Comparison of ENCODE assay signal across 16 cellular contexts in the genomic region with DNA sequence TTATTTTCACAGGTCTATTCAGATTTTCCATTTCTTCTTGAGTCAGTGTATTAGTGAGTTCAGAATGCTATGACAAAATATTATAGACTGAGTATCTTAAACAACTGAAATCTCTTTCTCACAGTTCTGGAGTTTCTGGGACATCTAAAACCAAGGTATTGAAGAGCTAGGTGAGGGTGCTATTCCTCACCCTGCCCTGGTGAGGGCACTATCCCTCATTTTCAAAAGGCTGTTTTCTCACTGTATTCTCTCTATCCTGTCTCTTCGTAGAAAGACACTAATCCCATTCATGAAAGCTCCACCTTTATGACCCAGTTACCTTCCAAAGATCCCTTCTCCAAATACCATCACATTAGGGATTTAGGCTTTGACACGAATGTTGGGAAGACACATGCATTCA.
DNase-seq lines count a peak whose midpoint lies in the region; ATAC-seq and TF ChIP-seq lines count a peak whose summit lies in the region.
"Had no signal": no experiment of that assay in that cellular context is flagged by ENCODE, and none has a peak within 500 bp of the region (broad histone marks: within the 10 kb centered on the region; RNA-seq: fewer than 3 reads in every experiment).

No MANE protein-coding gene starts in this region.

- no peaks in the 10 kb centered on the region for H3K9me3 Mint-ChIP-seq in Caco-2 (ENCODE audit: unreplicated experiment)
- peaks cover 10% of the 10 kb centered on the region for H3K9me3 Mint-ChIP-seq in activated T-cell treated with anti-CD3 and anti-CD28 coated beads, Interleukin-2, amount 50 U/mL, for 24 hours
- H3K9me3 Mint-ChIP-seq: nephron had no signal

- intact Hi-C loops in Caco-2 (cut with micrococcal nuclease; ENCODE audit: unreplicated experiment), result no loop called here
- intact Hi-C loops in sigmoid colon (cut with DNase I), result no loop called here

- H3K4me1 ChIP-seq in Caco-2, result no peaks in the 10 kb centered on the region
- H3K4me1 ChIP-seq in OCI-LY1 (ENCODE audit: insufficient read depth, low read length, severe bottlenecking), result no peaks in the 10 kb centered on the region
- no peaks in the 10 kb centered on the region for H3K4me1 ChIP-seq in sigmoid colon

- no peaks in the 10 kb centered on the region for H3K79me2 ChIP-seq in OCI-LY1 (ENCODE audit: insufficient read depth, low read length)

- H4K20me1 ChIP-seq in OCI-LY1 (ENCODE audit: insufficient read depth, low read length), result no peaks in the 10 kb centered on the region

- H3K9ac ChIP-seq in OCI-LY1 (ENCODE audit: low read length), result no peak overlapping the region

- H3K36me3 ChIP-seq in Caco-2 (ENCODE audit: control insufficient read depth, insufficient read depth, low read length), result no peaks in the 10 kb centered on the region
- no peaks in the 10 kb centered on the region for H3K36me3 ChIP-seq in OCI-LY1 (ENCODE audit: insufficient read depth, low read length)
- no peaks in the 10 kb centered on the region for H3K36me3 ChIP-seq in sigmoid colon

- WGBS in sigmoid colon, 2 donors, result 61 to 85% methylated on average over 2 of the region's 2 CpGs

- CTCF ChIA-PET in Caco-2 (lab: Charles Lee), result interaction anchor here (1.0 kb wide), 1 partner anchor 25 kb away, joined by 3 read pairs; no protein-coding TSS in a partner anchor

- H3K27me3 ChIP-seq in Caco-2 (replicated peaks; ENCODE audit: control insufficient read depth, insufficient read depth, low read length) (no peaks in the 10 kb centered on the region), OCI-LY1 (ENCODE audit: insufficient read depth, low read length) (no peaks in the 10 kb centered on the region), sigmoid colon (no peaks in the 10 kb centered on the region)

- no peaks in the 10 kb centered on the region for H3K36me3 Mint-ChIP-seq in Caco-2 (ENCODE audit: insufficient read depth, unreplicated experiment)
- no peaks in the 10 kb centered on the region for H3K36me3 Mint-ChIP-seq in activated T-cell treated with anti-CD3 and anti-CD28 coated beads, Interleukin-2, amount 50 U/mL, for 24 hours (ENCODE audit: low read depth)
- H3K36me3 Mint-ChIP-seq: CD14-positive monocyte had no signal

- no peaks in the 10 kb centered on the region for H3K9me2 ChIP-seq in OCI-LY1 (ENCODE audit: low read depth, low read length)

- H3K9me3 ChIP-seq in Caco-2 (no peaks in the 10 kb centered on the region), OCI-LY1 (ENCODE audit: low read length) (no peaks in the 10 kb centered on the region; the same call in 1 of the 2 replicates), sigmoid colon (no peaks in the 10 kb centered on the region)

- DNase-seq in Caco-2 (peak in 1 of 2 experiments; percentile 8), foreskin fibroblast (no peak), NCI-H2196 treated with DMSO at 0.1 percent for 48 hours (lab: John Stamatoyannopoulos, UW; ENCODE audit: unreplicated experiment) (no peak), sigmoid colon (no peak)
- DNase-seq in activated T-cell treated with anti-CD3 and anti-CD28 coated beads, Interleukin-2, amount 50 U/mL, for 48 hours, result no peak
- DNase-seq in activated T-cell treated with anti-CD3 and anti-CD28 coated beads, Interleukin-2, amount 50 U/mL, for 24 hours, result no peak
- DNase-seq: activated CD4-positive, CD25-positive, alpha-beta regulatory T cell treated with anti-CD3 and anti-CD28 coated beads, Interleukin-2, amount 50 U/mL, for 72 hours; caudate nucleus; HCEC 1CT; NCI-H1048; NCI-H446 treated with DMSO at 0.1 percent for 48 hours; stimulated activated CD8-positive, alpha-beta memory T cell treated with anti-CD3 and anti-CD28 coated beads, Interleukin-4, amount 100 ng/mL, for 48 hours had no signal

- no peak overlapping the region for H3K27ac Mint-ChIP-seq in Caco-2 (ENCODE audit: unreplicated experiment)
- H3K27ac Mint-ChIP-seq in activated T-cell treated with anti-CD3 and anti-CD28 coated beads, Interleukin-2, amount 50 U/mL, for 24 hours, result no peak overlapping the region
- H3K27ac Mint-ChIP-seq: CD14-positive monocyte, nephron had no signal

- H3K4me3 Mint-ChIP-seq in Caco-2 (ENCODE audit: unreplicated experiment), result no peak overlapping the region
- H3K4me3 Mint-ChIP-seq in activated T-cell treated with anti-CD3 and anti-CD28 coated beads, Interleukin-2, amount 50 U/mL, for 24 hours, result no peak overlapping the region
- H3K4me3 Mint-ChIP-seq: CD14-positive monocyte, nephron had no signal

- H3K27ac ChIP-seq in OCI-LY1 (ENCODE audit: low read depth, low read length, poor library complexity, severe bottlenecking) (no peak overlapping the region), sigmoid colon (no peak overlapping the region)

- no TSS peak for BruUV-seq in Caco-2 (replicated peaks; lab: Mats Ljungman, UMichigan)

- no peaks in the 10 kb centered on the region for H3K4me1 Mint-ChIP-seq in Caco-2 (ENCODE audit: low read depth, unreplicated experiment)
- no peaks in the 10 kb centered on the region for H3K4me1 Mint-ChIP-seq in activated T-cell treated with anti-CD3 and anti-CD28 coated beads, Interleukin-2, amount 50 U/mL, for 24 hours (ENCODE audit: low read depth)
- H3K4me1 Mint-ChIP-seq: CD14-positive monocyte, nephron had no signal

- H3K27me3 Mint-ChIP-seq in Caco-2 (ENCODE audit: insufficient read depth, unreplicated experiment), result no peaks in the 10 kb centered on the region
- H3K27me3 Mint-ChIP-seq in activated T-cell treated with anti-CD3 and anti-CD28 coated beads, Interleukin-2, amount 50 U/mL, for 24 hours, result no peaks in the 10 kb centered on the region

- no peaks in the 10 kb centered on the region for H3F3A ChIP-seq in OCI-LY1 (ENCODE audit: insufficient read depth, low read length)

- POLR2A ChIA-PET in Caco-2 (lab: Charles Lee), result no interaction called here

- peak; percentile 21 to 46 for TF ChIP-seq CTCF in Caco-2 (IDR thresholded peaks at IDR 0.05; ENCODE audit: insufficient read depth in 1 of 2, low read depth in 1 of 2, low read length in 1 of 2, severe bottlenecking in 1 of 2, unreplicated experiment in 1 of 2)
- peak; percentile 79 for TF ChIP-seq CTCF in OCI-LY1 (IDR thresholded peaks at IDR 0.05; ENCODE audit: low read length)
- peak; percentile 16 for TF ChIP-seq CTCF in foreskin fibroblast (IDR thresholded peaks at IDR 0.05; ENCODE audit: low read depth, low read length)
- TF ChIP-seq CTCF in sigmoid colon (IDR thresholded peaks at IDR 0.05), result no peak

- 0 out of 2 replicates have a peak overlapping the region, but pooled peaks have one; percentile 49 for H2AFZ ChIP-seq in OCI-LY1 (ENCODE audit: low read length)

- H3K4me3 ChIP-seq in Caco-2 (ENCODE audit: low read depth, low read length) (no peak overlapping the region), OCI-LY1 (ENCODE audit: low read depth, low read length, poor library complexity, severe bottlenecking) (no peak overlapping the region), foreskin fibroblast (ENCODE audit: low read depth in 1 of 2, low read length in 2 of 2) (no peak overlapping the region), sigmoid colon (no peak overlapping the region)

- peak; percentile 50 for ATAC-seq in GM21786 (IDR thresholded peaks at IDR 0.05; ENCODE audit: unreplicated experiment)

- no peak for TF ChIP-seq EP300 in sigmoid colon (IDR thresholded peaks at IDR 0.05)

- no peak overlapping the region for H3K4me2 ChIP-seq in OCI-LY1 (ENCODE audit: low read length)

- no peak for TF ChIP-seq POLR2A in sigmoid colon (IDR thresholded peaks at IDR 0.05)

Comparison
In these comparisons a context has a peak if more than half of its experiments do, and no peak if none do; other contexts are left out.
1. CTCF ChIP-seq: peak in Caco-2 (2 of 2), OCI-LY1 (single experiment) and foreskin fibroblast (single experiment); none in sigmoid colon (0 of 4).